ENCODE assay signal across 20 cellular contexts in genomic region chr17:46795379-46795952, GRCh38. TPM values are rescaled to one million over a fixed set of nuclear protein-coding genes. Genes with fewer than 3 reads are reported as not detected.
A peak's percentile ranks its signal among the peaks of the same experiment; 100 is the strongest.
DNase-seq lines count a peak whose midpoint lies in the region; ATAC-seq and TF ChIP-seq lines count a peak whose summit lies in the region.
"Had no signal": no experiment of that assay in that cellular context is flagged by ENCODE, and none has a peak within 500 bp of the region (broad histone marks: within the 10 kb centered on the region; RNA-seq: fewer than 3 reads in every experiment).

No MANE protein-coding gene starts in this region.

- DNase-seq in A673 (ENCODE audit: low spot score) = peak; percentile 31
- DNase-seq in HFFc6 = no peak
- peak; percentile 4 for DNase-seq in SHP77 treated with DMSO at 0.1 percent for 48 hours (lab: John Stamatoyannopoulos, UW)
- DNase-seq in naive thymus-derived CD4-positive, alpha-beta T cell = no peak
- no peak for DNase-seq in hepatocyte (ENCODE audit: low spot score)
- DNase-seq in activated naive CD4-positive, alpha-beta T cell treated with Interleukin-2 at 50 U/mL for 16 hours = no peak
- DNase-seq: activated B cell treated with CpG ODN at 0.5 μM for 24 hours; activated naive CD4-positive, alpha-beta T cell treated with anti-CD3 and anti-CD28 coated beads, Interleukin-2, amount 50 U/mL, for 16 hours; caudate nucleus; DMS 273 treated with DMSO at 0.1 percent for 48 hours; heart right ventricle; IMR-90; left colon; naive thymus-derived CD8-positive, alpha-beta T cell; NCI-H187 treated with DMSO at 0.1 percent for 48 hours; NCI-H524 had no signal

- H3K27me3 ChIP-seq in A673 (replicated peaks; ENCODE audit: insufficient read depth, low read depth, low read length, poor library complexity) (no peaks in the 10 kb centered on the region), hepatocyte (peaks cover 8% of the 10 kb centered on the region)
- no peaks in the 10 kb centered on the region for H3K27me3 ChIP-seq in naive thymus-derived CD4-positive, alpha-beta T cell (ENCODE audit: control insufficient read depth in 2 of 2, insufficient read depth in 2 of 2, low read length in 2 of 2)

- no peaks in the 10 kb centered on the region for H3K36me3 Mint-ChIP-seq in HFFc6 (ENCODE audit: low read depth)
- H3K36me3 Mint-ChIP-seq in naive thymus-derived CD4-positive, alpha-beta T cell = peaks cover 0 to under 1% (median 0%) of the 10 kb centered on the region in 5 donors
- H3K36me3 Mint-ChIP-seq: naive thymus-derived CD8-positive, alpha-beta T cell had no signal

- peaks cover 43% of the 10 kb centered on the region for H3K27me3 Mint-ChIP-seq in HFFc6 (ENCODE audit: insufficient read depth)
- H3K27me3 Mint-ChIP-seq in naive thymus-derived CD4-positive, alpha-beta T cell = peaks cover 14 to 43% (median 20%) of the 10 kb centered on the region in 5 donors

- H3K4me3 ChIP-seq in A673 (ENCODE audit: low read depth, low read length, poor library complexity, severe bottlenecking) (no peak overlapping the region), hepatocyte (no peak overlapping the region)
- H3K4me3 ChIP-seq in naive thymus-derived CD4-positive, alpha-beta T cell (ENCODE audit: low read length) = no peak overlapping the region
- H3K4me3 ChIP-seq: heart right ventricle, SK-N-MC, thoracic aorta had no signal

- 63% methylated on average over 15 of the region's 15 CpGs for WGBS in hepatocyte (ENCODE audit: low lambda C conversion rate, missing lambda C conversion rate)

- POLR2A ChIA-PET in A673 (lab: Charles Lee; ENCODE audit: low non-redundant PET) = no interaction called here
- POLR2A ChIA-PET in naive thymus-derived CD4-positive, alpha-beta T cell (lab: Charles Lee) = interaction anchor here (0.7 kb wide), 1 partner anchor 23 kb away, joined by 6 read pairs; no protein-coding TSS in a partner anchor

- TF ChIP-seq CTCF in A673 (conservative IDR thresholded peaks at IDR 0.05; ENCODE audit: low read depth, low read length) (no peak), HFFc6 (IDR thresholded peaks at IDR 0.05) (no peak), hepatocyte (IDR thresholded peaks at IDR 0.05; ENCODE audit: poor library complexity) (no peak)

- no peak overlapping the region for H2AFZ ChIP-seq in hepatocyte

- intact Hi-C loops in A673 (cut with micrococcal nuclease; ENCODE audit: unreplicated experiment) = no loop called here
- intact Hi-C loops in naive thymus-derived CD4-positive, alpha-beta T cell (cut with micrococcal nuclease) = no loop called here

- H3K4me2 ChIP-seq in hepatocyte = no peak overlapping the region

- H3K9me2 ChIP-seq in hepatocyte (replicated peaks; ENCODE audit: insufficient read depth) = no peaks in the 10 kb centered on the region

- no peaks in the 10 kb centered on the region for H3K36me3 ChIP-seq in A673 (ENCODE audit: insufficient read depth, low read length, poor library complexity, severe bottlenecking)
- no peaks in the 10 kb centered on the region for H3K36me3 ChIP-seq in naive thymus-derived CD4-positive, alpha-beta T cell (ENCODE audit: control insufficient read depth in 2 of 3, insufficient read depth in 3 of 3, low read length in 3 of 3)
- H3K36me3 ChIP-seq in hepatocyte (replicated peaks; ENCODE audit: insufficient read depth, low read depth) = no peaks in the 10 kb centered on the region
- H3K36me3 ChIP-seq: heart right ventricle, thoracic aorta had no signal

- H3K27ac ChIP-seq in A673 (ENCODE audit: low read depth, low read length, poor library complexity, severe bottlenecking) (no peak overlapping the region), hepatocyte (no peak overlapping the region)
- no peak overlapping the region for H3K27ac ChIP-seq in naive thymus-derived CD4-positive, alpha-beta T cell (ENCODE audit: low read depth, low read length)
- H3K27ac ChIP-seq: heart right ventricle, SK-N-MC, thoracic aorta had no signal

- peak; percentile 61 for ATAC-seq in esophagus mucosa
- no peak for ATAC-seq in naive thymus-derived CD4-positive, alpha-beta T cell
- ATAC-seq in GM21447 (IDR thresholded peaks at IDR 0.05; ENCODE audit: unreplicated experiment) = no peak
- ATAC-seq: heart right ventricle; left colon; naive thymus-derived CD8-positive, alpha-beta T cell had no signal

- H3K4me3 Mint-ChIP-seq in HFFc6 = peak overlapping the region; percentile 0; the same call in 1 of the 2 replicates
- no peak overlapping the region for H3K4me3 Mint-ChIP-seq in naive thymus-derived CD4-positive, alpha-beta T cell
- H3K4me3 Mint-ChIP-seq: activated B cell treated with CpG ODN at 0.5 μM for 24 hours; naive thymus-derived CD8-positive, alpha-beta T cell had no signal

- no peaks in the 10 kb centered on the region for H3K9me3 Mint-ChIP-seq in HFFc6
- peaks cover 0 to 1% (median 0%) of the 10 kb centered on the region in 11 donors for H3K9me3 Mint-ChIP-seq in naive thymus-derived CD4-positive, alpha-beta T cell
- H3K9me3 Mint-ChIP-seq: activated B cell treated with CpG ODN at 0.5 μM for 24 hours; naive thymus-derived CD8-positive, alpha-beta T cell had no signal

- H3K9me3 ChIP-seq in A673 (ENCODE audit: low read depth, low read length, poor library complexity, severe bottlenecking) (no peaks in the 10 kb centered on the region), hepatocyte (ENCODE audit: low read depth) (no peaks in the 10 kb centered on the region)
- no peaks in the 10 kb centered on the region for H3K9me3 ChIP-seq in naive thymus-derived CD4-positive, alpha-beta T cell (ENCODE audit: control insufficient read depth in 2 of 3, low read length in 3 of 3)
- H3K9me3 ChIP-seq: heart right ventricle, thoracic aorta had no signal

- no peaks in the 10 kb centered on the region for H4K20me1 ChIP-seq in hepatocyte (ENCODE audit: insufficient read depth, poor library complexity, severe bottlenecking)

- no peak overlapping the region for H3K27ac Mint-ChIP-seq in HFFc6
- no peak overlapping the region for H3K27ac Mint-ChIP-seq in naive thymus-derived CD4-positive, alpha-beta T cell
- H3K27ac Mint-ChIP-seq: activated B cell treated with CpG ODN at 0.5 μM for 24 hours had no signal

- H3K79me2 ChIP-seq in hepatocyte = no peaks in the 10 kb centered on the region

- CTCF ChIA-PET in A673 (lab: Charles Lee) = no interaction called here
- CTCF ChIA-PET in naive thymus-derived CD4-positive, alpha-beta T cell (lab: Charles Lee) = no interaction called here

- peaks cover 19% of the 10 kb centered on the region; the same call in 1 of the 2 replicates for H3K4me1 Mint-ChIP-seq in HFFc6 (ENCODE audit: low read depth)
- H3K4me1 Mint-ChIP-seq in naive thymus-derived CD4-positive, alpha-beta T cell = no peaks in the 10 kb centered on the region
- H3K4me1 Mint-ChIP-seq: activated B cell treated with CpG ODN at 0.5 μM for 24 hours had no signal

- H3K4me1 ChIP-seq in A673 (ENCODE audit: insufficient read depth, low read length, poor library complexity, severe bottlenecking) (no peaks in the 10 kb centered on the region), hepatocyte (ENCODE audit: insufficient read depth) (no peaks in the 10 kb centered on the region)
- H3K4me1 ChIP-seq in naive thymus-derived CD4-positive, alpha-beta T cell (ENCODE audit: control insufficient read depth in 2 of 2, insufficient read depth in 2 of 2, low read length in 2 of 2) = no peaks in the 10 kb centered on the region
- H3K4me1 ChIP-seq: heart right ventricle had no signal

- BruUV-seq in A673 (replicated peaks; lab: Mats Ljungman, UMichigan) = no TSS peak

RNA-seq across cellular contexts. Expression of gene WNT3, which starts 23.0 kb away (rescaled TPM):
- total RNA-seq in A673 (2021) (1.3 and 2.2 TPM in 2 replicates), esophagus mucosa (5.9 TPM), hepatocyte (5.3 and 6.1 TPM in 2 replicates)
- 1 to 10 TPM; 2.1 to 3.5 (median 3.2) TPM for total RNA-seq in HFFc6 (2021; fragmentation: NEBNext Ultra II Directional; extraction: Animal tissue kit (Norgen Biotek cat#: 25700))
- total RNA-seq in naive thymus-derived CD4-positive, alpha-beta T cell = under 1 TPM in 1 of 5 experiments, not detected in 4; 0.24 TPM
- under 1 TPM in 1 of 2 donors, not detected in 1; 0.07 TPM for polyA plus RNA-seq in naive thymus-derived CD4-positive, alpha-beta T cell
- polyA plus RNA-seq in hepatocyte = 5.3 and 7.3 TPM in 2 replicates
- total RNA-seq: naive thymus-derived CD8-positive, alpha-beta T cell had no signal
- polyA plus RNA-seq: naive thymus-derived CD8-positive, alpha-beta T cell had no signal

RNA-seq across cellular contexts. Expression of gene WNT9B, which starts 55.9 kb away (rescaled TPM):
- total RNA-seq in A673 (2021) = not detected in 2 replicates
- not detected for total RNA-seq in HFFc6 (2021; fragmentation: NEBNext Ultra II Directional; extraction: Animal tissue kit (Norgen Biotek cat#: 25700))
- not detected for total RNA-seq in esophagus mucosa
- not detected for total RNA-seq in naive thymus-derived CD4-positive, alpha-beta T cell
- not detected for polyA plus RNA-seq in naive thymus-derived CD4-positive, alpha-beta T cell
- total RNA-seq in hepatocyte = 2.6 and 3.0 TPM in 2 replicates
- polyA plus RNA-seq in hepatocyte = 0.33 and 2.4 TPM in 2 replicates
- total RNA-seq: activated B cell treated with CpG ODN at 0.5 μM for 24 hours; IMR-90; left colon; naive thymus-derived CD8-positive, alpha-beta T cell had no signal
- polyA plus RNA-seq: IMR-90; naive thymus-derived CD8-positive, alpha-beta T cell had no signal

Comparison
In these comparisons a context has a peak if more than half of its experiments do, and no peak if none do; other contexts are left out.
1. DNase-seq: peak in A673 (single experiment) and SHP77 treated with DMSO at 0.1 percent for 48 hours (single experiment); none in HFFc6 (single experiment), naive thymus-derived CD4-positive, alpha-beta T cell (0 of 9), hepatocyte (single experiment) and activated naive CD4-positive, alpha-beta T cell treated with Interleukin-2 at 50 U/mL for 16 hours (single experiment).